ENCODE assay signal across 1 cellular context in the genomic region with DNA sequence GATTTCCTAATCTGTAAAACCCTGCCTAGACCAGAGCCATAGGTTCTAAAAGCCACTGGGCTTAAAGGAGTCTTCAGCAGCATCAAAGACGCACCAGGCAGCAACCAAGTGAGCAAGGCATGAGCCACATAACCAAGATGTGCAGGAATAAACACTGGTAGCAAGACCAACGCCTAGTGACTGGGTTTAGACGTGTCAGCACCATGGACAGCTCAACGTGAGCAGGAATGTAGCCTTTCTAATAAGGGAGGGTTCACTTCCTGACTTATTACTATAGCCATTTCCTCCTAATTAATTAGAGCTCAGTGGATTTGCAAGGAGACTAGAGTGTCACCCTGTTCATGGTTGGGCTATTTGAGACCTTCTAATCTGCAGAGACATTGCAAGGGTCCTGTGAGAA.
TF ChIP-seq lines count a peak whose summit lies in the region.

No MANE protein-coding gene starts in this region.

TF ChIP-seq in K562, 482 proteins besides CTCF, POLR2A, EP300 and RAD21 (continued from another document):
- TF ChIP-seq, protein P1, sequence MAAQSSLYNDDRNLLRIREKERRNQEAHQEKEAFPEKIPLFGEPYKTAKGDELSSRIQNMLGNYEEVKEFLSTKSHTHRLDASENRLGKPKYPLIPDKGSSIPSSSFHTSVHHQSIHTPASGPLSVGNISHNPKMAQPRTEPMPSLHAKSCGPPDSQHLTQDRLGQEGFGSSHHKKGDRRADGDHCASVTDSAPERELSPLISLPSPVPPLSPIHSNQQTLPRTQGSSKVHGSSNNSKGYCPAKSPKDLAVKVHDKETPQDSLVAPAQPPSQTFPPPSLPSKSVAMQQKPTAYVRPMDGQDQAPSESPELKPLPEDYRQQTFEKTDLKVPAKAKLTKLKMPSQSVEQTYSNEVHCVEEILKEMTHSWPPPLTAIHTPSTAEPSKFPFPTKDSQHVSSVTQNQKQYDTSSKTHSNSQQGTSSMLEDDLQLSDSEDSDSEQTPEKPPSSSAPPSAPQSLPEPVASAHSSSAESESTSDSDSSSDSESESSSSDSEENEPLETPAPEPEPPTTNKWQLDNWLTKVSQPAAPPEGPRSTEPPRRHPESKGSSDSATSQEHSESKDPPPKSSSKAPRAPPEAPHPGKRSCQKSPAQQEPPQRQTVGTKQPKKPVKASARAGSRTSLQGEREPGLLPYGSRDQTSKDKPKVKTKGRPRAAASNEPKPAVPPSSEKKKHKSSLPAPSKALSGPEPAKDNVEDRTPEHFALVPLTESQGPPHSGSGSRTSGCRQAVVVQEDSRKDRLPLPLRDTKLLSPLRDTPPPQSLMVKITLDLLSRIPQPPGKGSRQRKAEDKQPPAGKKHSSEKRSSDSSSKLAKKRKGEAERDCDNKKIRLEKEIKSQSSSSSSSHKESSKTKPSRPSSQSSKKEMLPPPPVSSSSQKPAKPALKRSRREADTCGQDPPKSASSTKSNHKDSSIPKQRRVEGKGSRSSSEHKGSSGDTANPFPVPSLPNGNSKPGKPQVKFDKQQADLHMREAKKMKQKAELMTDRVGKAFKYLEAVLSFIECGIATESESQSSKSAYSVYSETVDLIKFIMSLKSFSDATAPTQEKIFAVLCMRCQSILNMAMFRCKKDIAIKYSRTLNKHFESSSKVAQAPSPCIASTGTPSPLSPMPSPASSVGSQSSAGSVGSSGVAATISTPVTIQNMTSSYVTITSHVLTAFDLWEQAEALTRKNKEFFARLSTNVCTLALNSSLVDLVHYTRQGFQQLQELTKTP (IDR thresholded peaks at IDR 0.05; ENCODE audit: low read depth in 1 of 2, partially characterized antibody in 2 of 2): peak in 1 of 2 experiments; percentile 77
- 0 out of 4 replicates have a peak, but pooled peaks of 1 of the 2 experiments have one; percentile 17 for TF ChIP-seq RCOR1 (IDR thresholded peaks at IDR 0.05; ENCODE audit: borderline replicate concordance in 1 of 2, low read depth in 2 of 2, low read length in 2 of 2)
